26 cellular contexts compared by ENCODE assay signal in genomic region chr16:3589001-3589400, GRCh38. TPM values are rescaled to one million over a fixed set of nuclear protein-coding genes. Genes with fewer than 3 reads are reported as not detected.
"Had no signal": no experiment of that assay in that cellular context is flagged by ENCODE, and none has a peak within 500 bp of the region (broad histone marks: within the 10 kb centered on the region; RNA-seq: fewer than 3 reads in every experiment).

No MANE protein-coding gene starts in this region.

- H3K4me3 Mint-ChIP-seq: activated CD4-positive, alpha-beta T cell treated with anti-CD3 and anti-CD28 coated beads, Interleukin-2, amount 10 ng/mL, durations not matched to agents 24 days and 14 days; activated CD8-positive, alpha-beta memory T cell treated with anti-CD3 and anti-CD28 coated beads, Interleukin-2, amount 10 ng/mL, durations not matched to agents 7 days and 5 days; activated naive CD4-positive, alpha-beta T cell treated with anti-CD3 and anti-CD28 coated beads, Interleukin-2, amount 50 U/mL, for 24 hours; activated T-cell treated with anti-CD3 and anti-CD28 coated beads, Interleukin-2, amount 50 U/mL, for 24 hours; activated T-helper 1 cell treated with anti-CD3 and anti-CD28 coated beads, Interleukin-12 subunit alpha, Interleukin-12 subunit beta, Interleukin-2, Interleukin-4 antibody, amounts not matched to agents 30 ng/mL and 10 ng/mL and 1 ng/mL, durations not matched to agents 14 hours and 24 hours and 36 hours; central memory CD8-positive, alpha-beta T cell; T-helper 17 cell; WTC11 had no signal

- H3K4me1 ChIP-seq: ascending aorta, body of pancreas had no signal

- ATAC-seq: activated CD8-positive, alpha-beta memory T cell treated with anti-CD3 and anti-CD28 coated beads, Interleukin-2, amount 10 ng/mL, durations not matched to agents 7 days and 5 days; body of pancreas; T-helper 17 cell; WTC11 had no signal

- H3K27ac ChIP-seq: ascending aorta, body of pancreas had no signal

- H3K9me3 ChIP-seq: ascending aorta, body of pancreas had no signal

- H3K27me3 Mint-ChIP-seq: activated CD4-positive, alpha-beta T cell treated with anti-CD3 and anti-CD28 coated beads, Interleukin-2, amount 10 ng/mL, durations not matched to agents 24 days and 14 days; activated CD8-positive, alpha-beta memory T cell treated with anti-CD3 and anti-CD28 coated beads, Interleukin-2, amount 10 ng/mL, durations not matched to agents 7 days and 5 days; activated naive CD4-positive, alpha-beta T cell treated with anti-CD3 and anti-CD28 coated beads, Interleukin-2, amount 50 U/mL, for 24 hours; activated T-cell treated with anti-CD3 and anti-CD28 coated beads, Interleukin-2, amount 50 U/mL, for 24 hours; central memory CD8-positive, alpha-beta T cell; T-helper 17 cell had no signal

- H3K27me3 ChIP-seq: ascending aorta, body of pancreas had no signal

- H3K4me3 ChIP-seq: ascending aorta, body of pancreas had no signal

- H3K4me1 Mint-ChIP-seq: activated naive CD4-positive, alpha-beta T cell treated with anti-CD3 and anti-CD28 coated beads, Interleukin-2, amount 50 U/mL, for 24 hours had no signal

- DNase-seq: activated CD4-positive, alpha-beta T cell treated with anti-CD3 and anti-CD28 coated beads, Interleukin-2, amount 50 U/mL, for 48 hours; activated CD4-positive, CD25-positive, alpha-beta regulatory T cell treated with anti-CD3 and anti-CD28 coated beads, Interleukin-2, amount 50 U/mL, for 72 hours; activated CD8-positive, alpha-beta memory T cell treated with anti-CD3 and anti-CD28 coated beads, Interleukin-2, amount 10 ng/mL, durations not matched to agents 7 days and 5 days; activated effector memory CD4-positive, alpha-beta T cell treated with Interleukin-2 at 50 U/mL for 16 hours; activated naive CD4-positive, alpha-beta T cell; activated T-cell treated with anti-CD3 and anti-CD28 coated beads, Interleukin-2, amount 50 U/mL, for 24 hours; NCI-H1092; NCI-H1417; NCI-H1694; NCI-H2029; NCI-H345; NCI-H510A; NCI-H526 treated with DMSO at 0.1 percent for 48 hours; NCI-H82; SHP77 treated with DMSO at 0.1 percent for 48 hours; T-helper 17 cell; T-helper 9 cell had no signal

- H3K27ac Mint-ChIP-seq: activated CD4-positive, alpha-beta T cell treated with anti-CD3 and anti-CD28 coated beads, Interleukin-2, amount 10 ng/mL, durations not matched to agents 24 days and 14 days; activated CD8-positive, alpha-beta memory T cell treated with anti-CD3 and anti-CD28 coated beads, Interleukin-2, amount 10 ng/mL, durations not matched to agents 7 days and 5 days; activated naive CD4-positive, alpha-beta T cell treated with anti-CD3 and anti-CD28 coated beads, Interleukin-2, amount 50 U/mL, for 24 hours; activated T-cell treated with anti-CD3 and anti-CD28 coated beads, Interleukin-2, amount 50 U/mL, for 24 hours; activated T-helper 1 cell treated with anti-CD3 and anti-CD28 coated beads, Interleukin-12 subunit alpha, Interleukin-12 subunit beta, Interleukin-2, Interleukin-4 antibody, amounts not matched to agents 30 ng/mL and 10 ng/mL and 1 ng/mL, durations not matched to agents 14 hours and 24 hours and 36 hours; T-helper 17 cell; WTC11 had no signal

- H3K9me3 Mint-ChIP-seq: activated CD4-positive, alpha-beta T cell treated with anti-CD3 and anti-CD28 coated beads, Interleukin-2, amount 10 ng/mL, durations not matched to agents 24 days and 14 days; activated naive CD4-positive, alpha-beta T cell treated with anti-CD3 and anti-CD28 coated beads, Interleukin-2, amount 50 U/mL, for 24 hours; activated T-cell treated with anti-CD3 and anti-CD28 coated beads, Interleukin-2, amount 50 U/mL, for 24 hours; activated T-helper 1 cell treated with anti-CD3 and anti-CD28 coated beads, Interleukin-12 subunit alpha, Interleukin-12 subunit beta, Interleukin-2, Interleukin-4 antibody, amounts not matched to agents 30 ng/mL and 10 ng/mL and 1 ng/mL, durations not matched to agents 14 hours and 24 hours and 36 hours; central memory CD8-positive, alpha-beta T cell; WTC11 had no signal

RNA-seq across cellular contexts. Expression of gene NLRC3, which starts 11.8 kb away (rescaled TPM):
- total RNA-seq: bronchial epithelial cell, SK-MEL-5 had no signal
